ENCODE assay signal across 24 cellular contexts in genomic region chr7:102918865-102919264, GRCh38.
"Had no signal": no experiment of that assay in that cellular context is flagged by ENCODE, and none has a peak within 500 bp of the region (broad histone marks: within the 10 kb centered on the region; RNA-seq: fewer than 3 reads in every experiment).

No MANE protein-coding gene starts in this region.

- H3K27ac ChIP-seq: breast epithelium, parathyroid adenoma, psoas muscle, right atrium auricular region, tibial nerve, VCaP had no signal

- H3K4me3 ChIP-seq: breast epithelium, psoas muscle, right atrium auricular region, tibial nerve had no signal

- H3K36me3 ChIP-seq: breast epithelium, right atrium auricular region, tibial nerve had no signal

- ATAC-seq: esophagus mucosa; left cardiac atrium; naive thymus-derived CD8-positive, alpha-beta T cell; psoas muscle; T-cell had no signal

- H3K9me3 ChIP-seq: breast epithelium, psoas muscle, right atrium auricular region, tibial nerve had no signal

- H3K79me2 ChIP-seq: parathyroid adenoma had no signal

- H2AFZ ChIP-seq: parathyroid adenoma had no signal

- H3K27me3 ChIP-seq: breast epithelium, right atrium auricular region, tibial nerve had no signal

- H3K4me1 ChIP-seq: breast epithelium, psoas muscle had no signal

- DNase-seq: activated CD4-positive, alpha-beta T cell treated with anti-CD3 and anti-CD28 coated beads for 4 hours; activated CD4-positive, alpha-beta T cell treated with anti-CD3 and anti-CD28 coated beads, Interleukin-2, amount 50 U/mL, for 4 hours; activated CD8-positive, alpha-beta memory T cell treated with anti-CD3 and anti-CD28 coated beads for 24 hours; activated effector memory CD4-positive, alpha-beta T cell treated with Interleukin-2 at 50 U/mL for 16 hours; activated naive CD4-positive, alpha-beta T cell treated with anti-CD3 and anti-CD28 coated beads, Interleukin-2, amount 50 U/mL, for 16 hours; amniotic stem cell; central memory CD4-positive, alpha-beta T cell; endodermal cell; head of caudate nucleus; hippocampal formation; left cardiac atrium; mammary epithelial cell; naive thymus-derived CD8-positive, alpha-beta T cell; nucleus accumbens; psoas muscle; stimulated activated CD4-positive, alpha-beta T cell treated with anti-CD3 and anti-CD28 coated beads, Interleukin-15, amount 100 ng/mL, for 24 hours; stimulated activated naive CD4-positive, alpha-beta T cell; T-cell had no signal
